Comparison of ENCODE assay signal across 30 cellular contexts in the genomic region with DNA sequence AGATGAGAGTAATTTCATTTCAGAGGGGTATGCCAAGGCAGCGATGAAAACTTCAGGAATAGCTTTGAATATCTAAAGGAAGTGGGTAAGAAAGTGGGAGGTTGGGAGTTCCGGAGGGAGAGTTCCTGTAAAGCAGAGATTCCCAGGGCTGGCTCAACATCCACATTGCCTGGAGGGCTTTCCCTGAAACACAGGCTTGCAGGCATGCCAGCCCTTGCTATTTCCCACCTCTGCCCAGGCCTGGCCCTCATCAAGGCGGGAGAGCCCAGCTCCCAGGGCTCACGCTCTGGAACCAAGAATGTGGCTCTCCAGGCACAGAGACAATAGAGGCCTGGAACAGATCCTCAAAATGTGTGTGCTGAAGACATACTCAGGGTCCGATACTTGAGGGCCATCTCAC. TPM values are rescaled to one million over a fixed set of nuclear protein-coding genes. Genes with fewer than 3 reads are reported as not detected.
DNase-seq lines count a peak whose midpoint lies in the region; ATAC-seq, FAIRE-seq and TF ChIP-seq lines count a peak whose summit lies in the region.
"Had no signal": no experiment of that assay in that cellular context is flagged by ENCODE, and none has a peak within 500 bp of the region (broad histone marks: within the 10 kb centered on the region; RNA-seq: fewer than 3 reads in every experiment).

No MANE protein-coding gene starts in this region.

- H3K27me3 ChIP-seq in RWPE2 (ENCODE audit: insufficient read depth, poor library complexity, severe bottlenecking): no peaks in the 10 kb centered on the region
- H3K27me3 ChIP-seq in trophoblast cell (ENCODE audit: insufficient read depth, low read length): no peaks in the 10 kb centered on the region
- H3K27me3 ChIP-seq in dorsolateral prefrontal cortex: peaks cover 0 to 50% (median 5%) of the 10 kb centered on the region in 45 donors

- H3K9me3 Mint-ChIP-seq in endothelial cell (ENCODE audit: unreplicated experiment): no peaks in the 10 kb centered on the region
- H3K9me3 Mint-ChIP-seq: CD4-positive, alpha-beta memory T cell had no signal

- H3K14ac ChIP-seq in trophoblast cell (ENCODE audit: low read length): no peak overlapping the region

- H3K4me3 ChIP-seq in RWPE2 (ENCODE audit: severe bottlenecking) (no peak overlapping the region), trophoblast cell (ENCODE audit: low read depth, low read length) (no peak overlapping the region), dorsolateral prefrontal cortex (no peak overlapping the region)
- H3K4me3 ChIP-seq: A549 had no signal

- H2BK12ac ChIP-seq in trophoblast cell (ENCODE audit: low read length): no peak overlapping the region

- H2AFZ ChIP-seq in trophoblast cell (ENCODE audit: insufficient read depth, low read length, poor library complexity): no peak overlapping the region

- H2BK120ac ChIP-seq in trophoblast cell (ENCODE audit: insufficient read depth, low read length, poor library complexity): no peak overlapping the region

- no peaks in the 10 kb centered on the region for H3K4me1 ChIP-seq in RWPE2 (ENCODE audit: insufficient read depth, poor library complexity, severe bottlenecking)
- peaks cover 6 to 13% of the 10 kb centered on the region in 2 experiments for H3K4me1 ChIP-seq in trophoblast cell (ENCODE audit: control insufficient read depth in 1 of 2, insufficient read depth in 2 of 2, low read length in 2 of 2)
- H3K4me1 ChIP-seq: A549 had no signal

- no peak overlapping the region for H4K12ac ChIP-seq in trophoblast cell (ENCODE audit: low read depth, low read length)

- H3K27me3 Mint-ChIP-seq in endothelial cell (ENCODE audit: unreplicated experiment): peaks cover 5% of the 10 kb centered on the region

- TF ChIP-seq CTCF in RWPE2 (IDR thresholded peaks at IDR 0.05; ENCODE audit: poor library complexity, severe bottlenecking) (no peak), endothelial cell (IDR thresholded peaks at IDR 0.05; ENCODE audit: unreplicated experiment) (no peak), dorsolateral prefrontal cortex (IDR thresholded peaks at IDR 0.05 in 54 of 56, conservative IDR thresholded peaks at IDR 0.05 in 2 of 56; ENCODE audit: low read depth in 1 of 56, partially characterized antibody in 56 of 56) (no peak)

- H3K79me1 ChIP-seq in trophoblast cell (ENCODE audit: low read length): no peaks in the 10 kb centered on the region

- H3K36me3 ChIP-seq in RWPE2 (ENCODE audit: low read depth) (no peaks in the 10 kb centered on the region), trophoblast cell (ENCODE audit: control insufficient read depth in 1 of 2, insufficient read depth in 2 of 2, low read length in 2 of 2) (peaks cover 5 to 10% of the 10 kb centered on the region in 2 experiments)

- H3K36me3 Mint-ChIP-seq in endothelial cell (ENCODE audit: low read depth, unreplicated experiment): peaks cover 15% of the 10 kb centered on the region
- H3K36me3 Mint-ChIP-seq: CD4-positive, alpha-beta memory T cell had no signal

- peak overlapping the region; percentile 21 for H3K27ac ChIP-seq in RWPE2 (ENCODE audit: poor library complexity, severe bottlenecking)
- peak overlapping the region; percentile 26 for H3K27ac ChIP-seq in trophoblast cell (ENCODE audit: low read depth, low read length)
- H3K27ac ChIP-seq in dorsolateral prefrontal cortex: no peak overlapping the region
- H3K27ac ChIP-seq: A549 had no signal

- no peak overlapping the region for H4K91ac ChIP-seq in trophoblast cell (ENCODE audit: low read depth, low read length)

- FAIRE-seq in H54 (lab: Jason Lieb, UNC): no peak
- FAIRE-seq: GM12891, HepG2 had no signal

- ATAC-seq in RWPE2 (ENCODE audit: low read depth) (no peak), HG03139 (IDR thresholded peaks at IDR 0.05; ENCODE audit: unreplicated experiment) (no peak), HG02938 (IDR thresholded peaks at IDR 0.05; ENCODE audit: unreplicated experiment) (no peak)
- ATAC-seq: A549, HepG2, Panc1 had no signal

- no peak overlapping the region for H3K23ac ChIP-seq in trophoblast cell (ENCODE audit: low read length)

- no peak overlapping the region for H2AK5ac ChIP-seq in trophoblast cell (ENCODE audit: low read length)

- H4K8ac ChIP-seq in trophoblast cell (ENCODE audit: low read depth, low read length): no peak overlapping the region

- no peaks in the 10 kb centered on the region for H3K79me2 ChIP-seq in trophoblast cell (ENCODE audit: control insufficient read depth, insufficient read depth, low read length, poor library complexity)

- no peaks in the 10 kb centered on the region for H3K9me3 ChIP-seq in RWPE2 (ENCODE audit: severe bottlenecking)
- H3K9me3 ChIP-seq in trophoblast cell (ENCODE audit: insufficient read depth, low read depth, low read length): no peaks in the 10 kb centered on the region
- H3K9me3 ChIP-seq: A549, SK-N-SH had no signal

- no CpG with 5 or more reads among the region's 5 CpGs for WGBS in trophoblast cell (ENCODE audit: extremely low coverage, insufficient coverage, insufficient read length)

- no peak for TF ChIP-seq POLR2A in H54 (IDR thresholded peaks at IDR 0.05; ENCODE audit: low read depth, low read length)

- H3K9ac ChIP-seq in trophoblast cell (ENCODE audit: low read length): no peak overlapping the region
- H3K9ac ChIP-seq: SK-N-SH had no signal

- no peak overlapping the region for H3K4me2 ChIP-seq in trophoblast cell (ENCODE audit: low read length)
- H3K4me2 ChIP-seq: A549, SK-N-SH had no signal

- H2BK5ac ChIP-seq in trophoblast cell (ENCODE audit: low read depth, low read length, poor library complexity): no peak overlapping the region

- intact Hi-C loops in dorsolateral prefrontal cortex (cut with DNase I): no loop called here

- H3K27ac Mint-ChIP-seq in endothelial cell (ENCODE audit: unreplicated experiment): peak overlapping the region; percentile 90
- H3K27ac Mint-ChIP-seq: CD4-positive, alpha-beta memory T cell had no signal

- H3K4me3 Mint-ChIP-seq in endothelial cell (ENCODE audit: unreplicated experiment): no peak overlapping the region
- H3K4me3 Mint-ChIP-seq: CD4-positive, alpha-beta memory T cell had no signal

- DNase-seq in ELF-1 (ENCODE audit: low read depth, low spot score): peak; percentile 72
- no peak for DNase-seq in RWPE2 (ENCODE audit: low spot score)
- no peak for DNase-seq in endothelial cell (ENCODE audit: low spot score)
- no peak for DNase-seq in trophoblast cell
- DNase-seq in H54 (ENCODE audit: insufficient read length, low spot score): no peak
- DNase-seq in dorsolateral prefrontal cortex: no peak
- DNase-seq: C1 segment of cervical spinal cord; CD4-positive, alpha-beta memory T cell; COR-L47; DMS53; GDM1; Karpas-422; MV-4-11; NCI-H1105; NCI-H1436 treated with DMSO at 0.1 percent for 48 hours; NCI-H187 treated with DMSO at 0.1 percent for 48 hours; NCI-H2107; NCI-H69; SIG-M5; SK-N-SH had no signal

- no peak overlapping the region for H3K18ac ChIP-seq in trophoblast cell (ENCODE audit: low read length)

- no peak overlapping the region for H3K4ac ChIP-seq in trophoblast cell (ENCODE audit: low read depth, low read length)

- peaks cover 41% of the 10 kb centered on the region for H3K4me1 Mint-ChIP-seq in endothelial cell (ENCODE audit: unreplicated experiment)
- H3K4me1 Mint-ChIP-seq: CD4-positive, alpha-beta memory T cell had no signal

RNA-seq across cellular contexts. Expression of a gene that starts 43.8 kb away (rescaled TPM):
- total RNA-seq in endothelial cell (ENCODE audit: unreplicated experiment): 0.64 TPM
- 0.16 and 0.22 TPM in 2 replicates for polyA plus RNA-seq in trophoblast cell (2013)
- total RNA-seq in dorsolateral prefrontal cortex: 1 to 10 TPM in 81 of 120 experiments, under 1 TPM in 25, not detected in 14; 0.45 to 5.5 (median 1.4) TPM
- total RNA-seq: CD4-positive, alpha-beta memory T cell; Daoy; H4; HepG2; HT1080; NCI-H460 had no signal
- polyA plus RNA-seq: A549; CD4-positive, alpha-beta memory T cell; HepG2; SK-N-SH had no signal

Comparison
In these comparisons a context has a peak if more than half of its experiments do, and no peak if none do; other contexts are left out.
1. H3K27ac ChIP-seq: peak in RWPE2 (single experiment) and trophoblast cell (single experiment); none in dorsolateral prefrontal cortex (0 of 59).